In the genomic region with DNA sequence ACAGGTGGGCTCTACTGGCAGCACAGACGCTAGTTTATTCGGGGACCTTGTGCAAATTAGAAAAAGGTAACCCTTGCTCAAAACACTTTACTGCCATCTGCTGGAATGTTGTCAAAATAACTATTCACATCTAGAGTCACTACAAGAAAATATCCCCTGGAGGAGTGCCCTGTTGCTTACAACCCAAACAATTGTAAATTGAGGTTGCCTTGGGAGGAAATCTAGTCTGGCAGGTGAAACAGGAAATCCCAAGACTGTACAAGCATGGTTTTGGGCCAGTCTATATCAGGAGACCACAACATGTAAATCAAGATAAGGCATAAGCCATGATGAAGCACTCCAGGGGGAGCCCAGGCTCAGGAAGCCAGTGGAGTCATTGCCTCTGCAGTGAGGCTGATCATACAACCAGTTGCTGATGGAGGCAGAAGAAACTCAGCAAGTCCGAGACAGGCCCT, we compare ENCODE assay signal across 8 cellular contexts.
DNase-seq lines count a peak whose midpoint lies in the region; ATAC-seq and TF ChIP-seq lines count a peak whose summit lies in the region.

No MANE protein-coding gene starts in this region.

- no peaks in the 10 kb centered on the region for H3K4me1 ChIP-seq in breast epithelium

- H3K27ac Mint-ChIP-seq in MCF 10A (ENCODE audit: low read depth, unreplicated experiment), result no peak overlapping the region

- TF ChIP-seq POLR2A in breast epithelium (IDR thresholded peaks at IDR 0.05), result no peak

- CTCF ChIA-PET in MCF 10A (lab: Yijun Ruan, JAX), result interaction anchor here (0.7 to 18.0 kb wide), 35 partner anchors 10 to 1157 kb away, joined by 3 to 447 read pairs (median 5); partner anchors contain the start of gene CPNE4

- TF ChIP-seq CTCF in MCF 10A (IDR thresholded peaks at IDR 0.05; ENCODE audit: unreplicated experiment) (peak; percentile 54), breast epithelium (IDR thresholded peaks at IDR 0.05) (peak in 1 of 3 donors; percentile 35)

- no peaks in the 10 kb centered on the region for H3K9me3 Mint-ChIP-seq in MCF 10A (ENCODE audit: unreplicated experiment)

- no TSS peak for BruUV-seq in MCF 10A (replicated peaks; lab: Mats Ljungman, UMichigan)

- H3K27ac ChIP-seq in breast epithelium, result no peak overlapping the region

- DNase-seq in MCF 10A (ENCODE audit: unreplicated experiment), result peak; percentile 72
- DNase-seq in breast epithelium (ENCODE audit: low spot score in 2 of 2), result no peak
- peak; percentile 45 for DNase-seq in NCI-H226
- DNase-seq in amniotic epithelial cell (ENCODE audit: low read depth), result peak; percentile 54
- peak; percentile 78 for DNase-seq in inferior parietal cortex (ENCODE audit: extremely low spot score)
- peak; percentile 51 for DNase-seq in ureter (ENCODE audit: low spot score)

- POLR2A ChIA-PET in MCF 10A (lab: Yijun Ruan, JAX), result no interaction called here

- no peaks in the 10 kb centered on the region for H3K9me3 ChIP-seq in breast epithelium

- peak; percentile 63 for ATAC-seq in HG02973 (IDR thresholded peaks at IDR 0.05; ENCODE audit: unreplicated experiment)
- no peak for ATAC-seq in GM19463 (IDR thresholded peaks at IDR 0.05; ENCODE audit: unreplicated experiment)

- H3K27me3 Mint-ChIP-seq in MCF 10A (ENCODE audit: insufficient read depth, unreplicated experiment), result no peaks in the 10 kb centered on the region

- H3K4me3 Mint-ChIP-seq in MCF 10A (ENCODE audit: unreplicated experiment), result no peak overlapping the region

- H3K36me3 ChIP-seq in breast epithelium, result no peaks in the 10 kb centered on the region

- no peak overlapping the region for H3K4me3 ChIP-seq in breast epithelium

- intact Hi-C loops in MCF 10A (cut with micrococcal nuclease) (loop anchor here (1.0 to 10.0 kb wide), 4 partner anchors 142 to 1148 kb away; no protein-coding TSS in a partner anchor), breast epithelium (cut with DNase I; ENCODE audit: low total_unique reads) (no loop called here)

- H3K4me1 Mint-ChIP-seq in MCF 10A (ENCODE audit: insufficient read depth, unreplicated experiment), result no peaks in the 10 kb centered on the region

- no peaks in the 10 kb centered on the region for H3K27me3 ChIP-seq in breast epithelium

- no peaks in the 10 kb centered on the region for H3K36me3 Mint-ChIP-seq in MCF 10A (ENCODE audit: insufficient read depth, unreplicated experiment)

Comparison
In these comparisons a context has a peak if more than half of its experiments do, and no peak if none do; other contexts are left out.
1. DNase-seq: peak in MCF 10A (single experiment), NCI-H226 (single experiment), amniotic epithelial cell (single experiment), inferior parietal cortex (single experiment) and ureter (single experiment); none in breast epithelium (0 of 2).